ENCODE assay signal across 17 cellular contexts in the genomic region with DNA sequence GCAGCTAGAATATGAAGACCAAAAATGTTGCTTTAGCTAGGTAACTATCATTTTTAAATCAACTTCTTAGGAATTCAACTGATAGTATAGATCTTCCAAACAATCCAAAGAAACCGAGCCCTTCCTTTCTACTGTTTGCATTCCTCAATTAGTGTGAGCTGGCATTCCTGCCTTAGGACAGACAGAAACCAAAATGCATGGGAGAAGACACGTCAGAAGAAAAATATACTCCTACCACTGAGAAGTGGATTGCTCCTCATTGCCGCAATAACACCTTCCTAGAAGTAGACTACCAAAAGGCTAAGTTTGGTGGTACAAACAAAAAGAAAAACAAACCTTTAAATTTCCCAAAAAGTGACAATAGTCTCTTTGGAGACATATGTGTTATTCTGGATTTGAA.
"Had no signal": no experiment of that assay in that cellular context is flagged by ENCODE, and none has a peak within 500 bp of the region (broad histone marks: within the 10 kb centered on the region; RNA-seq: fewer than 3 reads in every experiment).

No MANE protein-coding gene starts in this region.

- H3K27ac ChIP-seq: gastrocnemius medialis, parathyroid adenoma, thyroid gland, vagina had no signal

- H3K4me1 Mint-ChIP-seq: activated T-helper 17 cell treated with anti-CD3 and anti-CD28 coated beads, Interleukin-2, amount 50 U/mL, for 72 hours; central memory CD8-positive, alpha-beta T cell; naive B cell; stimulated activated naive B cell treated with anti-CD40 and anti-IgM and Interleukin-4, amounts not matched to agents 10 μg/mL and 1 μg/mL and 100 μg/mL, for 72 hours; T-cell had no signal

- ATAC-seq: activated CD4-positive, CD25-positive, alpha-beta regulatory T cell treated with anti-CD3 and anti-CD28 coated beads, Interleukin-2, amount 50 U/mL, for 24 hours; activated T-helper 17 cell treated with anti-CD3 and anti-CD28 coated beads, Interleukin-2, amount 50 U/mL, for 72 hours; gastrocnemius medialis; stimulated activated naive B cell treated with anti-CD40 and anti-IgM and Interleukin-4, amounts not matched to agents 10 μg/mL and 1 μg/mL and 100 μg/mL, for 72 hours; T-cell had no signal

- H3K36me3 Mint-ChIP-seq: naive B cell; stimulated activated naive B cell treated with anti-CD40 and anti-IgM and Interleukin-4, amounts not matched to agents 10 μg/mL and 1 μg/mL and 100 μg/mL, for 72 hours; T-cell had no signal

- H2AFZ ChIP-seq: parathyroid adenoma had no signal

- H3K27me3 ChIP-seq: gastrocnemius medialis, thyroid gland, vagina had no signal

- H3K9ac ChIP-seq: parathyroid adenoma had no signal

- H3K27me3 Mint-ChIP-seq: activated T-helper 17 cell treated with anti-CD3 and anti-CD28 coated beads, Interleukin-2, amount 50 U/mL, for 72 hours; central memory CD8-positive, alpha-beta T cell; naive B cell; stimulated activated naive B cell treated with anti-CD40 and anti-IgM and Interleukin-4, amounts not matched to agents 10 μg/mL and 1 μg/mL and 100 μg/mL, for 72 hours; T-cell had no signal

- H3K9me3 ChIP-seq: gastrocnemius medialis, thyroid gland, vagina had no signal

- H3K4me1 ChIP-seq: gastrocnemius medialis, parathyroid adenoma, thyroid gland, vagina had no signal

- DNase-seq: activated CD4-positive, alpha-beta T cell treated with anti-CD3 and anti-CD28 coated beads, Interleukin-2, amount 50 U/mL, for 4 hours; activated naive CD4-positive, alpha-beta T cell treated with Interleukin-2 at 50 U/mL for 16 hours; activated T-cell treated with anti-CD3 and anti-CD28 coated beads for 4 hours; cortex of kidney; effector memory CD4-positive, alpha-beta T cell; gastrocnemius medialis; naive B cell; stimulated activated CD4-positive, alpha-beta T cell treated with anti-CD3 and anti-CD28 coated beads, Interleukin-4, amount 100 ng/mL, for 1 hour; stimulated activated naive B cell treated with anti-CD40 and anti-IgM and Interleukin-4, amounts not matched to agents 10 μg/mL and 1 μg/mL and 100 μg/mL, for 72 hours; T-cell; T-helper 9 cell; thyroid gland had no signal

- H3K36me3 ChIP-seq: gastrocnemius medialis, thyroid gland, vagina had no signal

- H3K4me3 ChIP-seq: gastrocnemius medialis, thyroid gland, vagina had no signal

- H3K4me3 Mint-ChIP-seq: activated T-helper 17 cell treated with anti-CD3 and anti-CD28 coated beads, Interleukin-2, amount 50 U/mL, for 72 hours; central memory CD8-positive, alpha-beta T cell; naive B cell; stimulated activated naive B cell treated with anti-CD40 and anti-IgM and Interleukin-4, amounts not matched to agents 10 μg/mL and 1 μg/mL and 100 μg/mL, for 72 hours; T-cell had no signal

- H3K27ac Mint-ChIP-seq: activated T-helper 17 cell treated with anti-CD3 and anti-CD28 coated beads, Interleukin-2, amount 50 U/mL, for 72 hours; naive B cell; stimulated activated naive B cell treated with anti-CD40 and anti-IgM and Interleukin-4, amounts not matched to agents 10 μg/mL and 1 μg/mL and 100 μg/mL, for 72 hours; T-cell had no signal
